1 cellular context compared by ENCODE assay signal in genomic region chr4:37675587-37676290, GRCh38.
A peak's percentile ranks its signal among the peaks of the same experiment; 100 is the strongest.
TF ChIP-seq lines count a peak whose summit lies in the region.

No MANE protein-coding gene starts in this region.

TF ChIP-seq in GM12878, 131 proteins besides CTCF, POLR2A, EP300 and RAD21 (continued from another document):
- no peak; the same call in 1 of the 2 replicates for TF ChIP-seq TAF1 (IDR thresholded peaks at IDR 0.05; ENCODE audit: borderline replicate concordance, low read depth, low read length)
- TF ChIP-seq ZBED1 (IDR thresholded peaks at IDR 0.05; ENCODE audit: borderline replicate concordance) = no peak
- TF ChIP-seq, protein P1, sequence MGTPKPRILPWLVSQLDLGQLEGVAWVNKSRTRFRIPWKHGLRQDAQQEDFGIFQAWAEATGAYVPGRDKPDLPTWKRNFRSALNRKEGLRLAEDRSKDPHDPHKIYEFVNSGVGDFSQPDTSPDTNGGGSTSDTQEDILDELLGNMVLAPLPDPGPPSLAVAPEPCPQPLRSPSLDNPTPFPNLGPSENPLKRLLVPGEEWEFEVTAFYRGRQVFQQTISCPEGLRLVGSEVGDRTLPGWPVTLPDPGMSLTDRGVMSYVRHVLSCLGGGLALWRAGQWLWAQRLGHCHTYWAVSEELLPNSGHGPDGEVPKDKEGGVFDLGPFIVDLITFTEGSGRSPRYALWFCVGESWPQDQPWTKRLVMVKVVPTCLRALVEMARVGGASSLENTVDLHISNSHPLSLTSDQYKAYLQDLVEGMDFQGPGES (IDR thresholded peaks at IDR 0.05) = no peak
- TF ChIP-seq MAX (IDR thresholded peaks at IDR 0.05; ENCODE audit: low read depth, low read length) = no peak
- TF ChIP-seq CBFB (IDR thresholded peaks at IDR 0.05; ENCODE audit: low read depth) = peak; percentile 71
- TF ChIP-seq MTA3 (IDR thresholded peaks at IDR 0.05; ENCODE audit: borderline replicate concordance, low read length) = peak; percentile 39; the same call in 1 of the 2 replicates
- TF ChIP-seq MLLT1 (IDR thresholded peaks at IDR 0.05) = peak; percentile 38; the same call in 1 of the 2 replicates
- TF ChIP-seq, protein P2, sequence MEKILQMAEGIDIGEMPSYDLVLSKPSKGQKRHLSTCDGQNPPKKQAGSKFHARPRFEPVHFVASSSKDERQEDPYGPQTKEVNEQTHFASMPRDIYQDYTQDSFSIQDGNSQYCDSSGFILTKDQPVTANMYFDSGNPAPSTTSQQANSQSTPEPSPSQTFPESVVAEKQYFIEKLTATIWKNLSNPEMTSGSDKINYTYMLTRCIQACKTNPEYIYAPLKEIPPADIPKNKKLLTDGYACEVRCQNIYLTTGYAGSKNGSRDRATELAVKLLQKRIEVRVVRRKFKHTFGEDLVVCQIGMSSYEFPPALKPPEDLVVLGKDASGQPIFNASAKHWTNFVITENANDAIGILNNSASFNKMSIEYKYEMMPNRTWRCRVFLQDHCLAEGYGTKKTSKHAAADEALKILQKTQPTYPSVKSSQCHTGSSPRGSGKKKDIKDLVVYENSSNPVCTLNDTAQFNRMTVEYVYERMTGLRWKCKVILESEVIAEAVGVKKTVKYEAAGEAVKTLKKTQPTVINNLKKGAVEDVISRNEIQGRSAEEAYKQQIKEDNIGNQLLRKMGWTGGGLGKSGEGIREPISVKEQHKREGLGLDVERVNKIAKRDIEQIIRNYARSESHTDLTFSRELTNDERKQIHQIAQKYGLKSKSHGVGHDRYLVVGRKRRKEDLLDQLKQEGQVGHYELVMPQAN (conservative IDR thresholded peaks at IDR 0.05) = no peak
- no peak for TF ChIP-seq FOS (IDR thresholded peaks at IDR 0.05; ENCODE audit: borderline replicate concordance, extremely low read depth, insufficient read length)
- TF ChIP-seq KDM1A (IDR thresholded peaks at IDR 0.05; ENCODE audit: borderline replicate concordance) = no peak
- TF ChIP-seq PBX3 (IDR thresholded peaks at IDR 0.05; ENCODE audit: insufficient replicate concordance, low read depth, low read length) = no peak
- TF ChIP-seq WRNIP1 (IDR thresholded peaks at IDR 0.05; ENCODE audit: borderline replicate concordance, low read depth, low read length) = no peak
- TF ChIP-seq POLR2AphosphoS2 (IDR thresholded peaks at IDR 0.05; ENCODE audit: low read depth, low read length) = no peak
- peak; percentile 63 for TF ChIP-seq DPF2 (IDR thresholded peaks at IDR 0.05)
- TF ChIP-seq ZNF24 (IDR thresholded peaks at IDR 0.05) = 0 out of 2 replicates have a peak, but pooled peaks have one; percentile 28
- no peak for TF ChIP-seq BCL3 (IDR thresholded peaks at IDR 0.05; ENCODE audit: borderline replicate concordance, insufficient read depth, low read depth, low read length, poor library complexity, severe bottlenecking)
- TF ChIP-seq RFX5 (IDR thresholded peaks at IDR 0.05; ENCODE audit: low read depth, low read length) = no peak
- TF ChIP-seq PAX5 (IDR thresholded peaks at IDR 0.05; ENCODE audit: borderline replicate concordance, low read depth, low read length) = peak; percentile 95
- TF ChIP-seq CREM (IDR thresholded peaks at IDR 0.05; ENCODE audit: low read depth) = peak; percentile 22; the same call in 1 of the 2 replicates
- 0 out of 2 replicates have a peak, but pooled peaks have one; percentile 66 for TF ChIP-seq CBX5 (IDR thresholded peaks at IDR 0.05; ENCODE audit: low read depth)
- TF ChIP-seq ZSCAN29 (IDR thresholded peaks at IDR 0.05) = no peak
- no peak for TF ChIP-seq JUND (IDR thresholded peaks at IDR 0.05; ENCODE audit: low read depth, low read length)
- peak; percentile 96 for TF ChIP-seq RELB (IDR thresholded peaks at IDR 0.05; ENCODE audit: low read depth)
- TF ChIP-seq RBBP5 (conservative IDR thresholded peaks at IDR 0.05) = no peak
- TF ChIP-seq FOXM1 (IDR thresholded peaks at IDR 0.05; ENCODE audit: low read depth, low read length) = no peak
- no peak for TF ChIP-seq TBL1XR1 (IDR thresholded peaks at IDR 0.05; ENCODE audit: low read depth, low read length)
- TF ChIP-seq TCF12 (IDR thresholded peaks at IDR 0.05; ENCODE audit: low read depth, low read length) = peak; percentile 67
- TF ChIP-seq TCF7 (IDR thresholded peaks at IDR 0.05; ENCODE audit: borderline replicate concordance) = no peak
- TF ChIP-seq, protein P3, sequence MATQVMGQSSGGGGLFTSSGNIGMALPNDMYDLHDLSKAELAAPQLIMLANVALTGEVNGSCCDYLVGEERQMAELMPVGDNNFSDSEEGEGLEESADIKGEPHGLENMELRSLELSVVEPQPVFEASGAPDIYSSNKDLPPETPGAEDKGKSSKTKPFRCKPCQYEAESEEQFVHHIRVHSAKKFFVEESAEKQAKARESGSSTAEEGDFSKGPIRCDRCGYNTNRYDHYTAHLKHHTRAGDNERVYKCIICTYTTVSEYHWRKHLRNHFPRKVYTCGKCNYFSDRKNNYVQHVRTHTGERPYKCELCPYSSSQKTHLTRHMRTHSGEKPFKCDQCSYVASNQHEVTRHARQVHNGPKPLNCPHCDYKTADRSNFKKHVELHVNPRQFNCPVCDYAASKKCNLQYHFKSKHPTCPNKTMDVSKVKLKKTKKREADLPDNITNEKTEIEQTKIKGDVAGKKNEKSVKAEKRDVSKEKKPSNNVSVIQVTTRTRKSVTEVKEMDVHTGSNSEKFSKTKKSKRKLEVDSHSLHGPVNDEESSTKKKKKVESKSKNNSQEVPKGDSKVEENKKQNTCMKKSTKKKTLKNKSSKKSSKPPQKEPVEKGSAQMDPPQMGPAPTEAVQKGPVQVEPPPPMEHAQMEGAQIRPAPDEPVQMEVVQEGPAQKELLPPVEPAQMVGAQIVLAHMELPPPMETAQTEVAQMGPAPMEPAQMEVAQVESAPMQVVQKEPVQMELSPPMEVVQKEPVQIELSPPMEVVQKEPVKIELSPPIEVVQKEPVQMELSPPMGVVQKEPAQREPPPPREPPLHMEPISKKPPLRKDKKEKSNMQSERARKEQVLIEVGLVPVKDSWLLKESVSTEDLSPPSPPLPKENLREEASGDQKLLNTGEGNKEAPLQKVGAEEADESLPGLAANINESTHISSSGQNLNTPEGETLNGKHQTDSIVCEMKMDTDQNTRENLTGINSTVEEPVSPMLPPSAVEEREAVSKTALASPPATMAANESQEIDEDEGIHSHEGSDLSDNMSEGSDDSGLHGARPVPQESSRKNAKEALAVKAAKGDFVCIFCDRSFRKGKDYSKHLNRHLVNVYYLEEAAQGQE (IDR thresholded peaks at IDR 0.05; ENCODE audit: low read depth, low read length) = no peak
- TF ChIP-seq MYC (IDR thresholded peaks at IDR 0.05; ENCODE audit: insufficient read depth, insufficient read length, insufficient replicate concordance, low read length, severe bottlenecking) = no peak
- peak; percentile 68 for TF ChIP-seq EED (IDR thresholded peaks at IDR 0.05; ENCODE audit: low read depth)
- peak; percentile 41; the same call in 1 of the 2 replicates for TF ChIP-seq PML (IDR thresholded peaks at IDR 0.05; ENCODE audit: low read length)
